In genomic region chrX:24471808-24472207, GRCh38 we compare ENCODE assay signal across 1 cellular context.
TF ChIP-seq lines count a peak whose summit lies in the region.

No MANE protein-coding gene starts in this region.

TF ChIP-seq in GM12878, 131 proteins besides CTCF, POLR2A, EP300 and RAD21 (continued from another document):
- no peak for TF ChIP-seq ATF7 (IDR thresholded peaks at IDR 0.05; ENCODE audit: low read depth)
- no peak for TF ChIP-seq SPI1 (IDR thresholded peaks at IDR 0.05; ENCODE audit: borderline replicate concordance, insufficient read depth, low read depth, low read length)
- TF ChIP-seq MTA3 (IDR thresholded peaks at IDR 0.05; ENCODE audit: borderline replicate concordance, low read length) = no peak
- no peak for TF ChIP-seq RUNX3 (IDR thresholded peaks at IDR 0.05; ENCODE audit: low read length)
- TF ChIP-seq SRF (IDR thresholded peaks at IDR 0.05; ENCODE audit: low read depth in 2 of 2, low read length in 2 of 2) = no peak
- TF ChIP-seq POU2F2 (IDR thresholded peaks at IDR 0.05; ENCODE audit: borderline replicate concordance, low read depth, low read length) = no peak
- TF ChIP-seq PAX5 (IDR thresholded peaks at IDR 0.05; ENCODE audit: borderline replicate concordance, low read depth, low read length) = no peak
- TF ChIP-seq BACH1 (IDR thresholded peaks at IDR 0.05; ENCODE audit: borderline replicate concordance) = no peak
- no peak for TF ChIP-seq RAD51 (IDR thresholded peaks at IDR 0.05)
- TF ChIP-seq, protein P1, sequence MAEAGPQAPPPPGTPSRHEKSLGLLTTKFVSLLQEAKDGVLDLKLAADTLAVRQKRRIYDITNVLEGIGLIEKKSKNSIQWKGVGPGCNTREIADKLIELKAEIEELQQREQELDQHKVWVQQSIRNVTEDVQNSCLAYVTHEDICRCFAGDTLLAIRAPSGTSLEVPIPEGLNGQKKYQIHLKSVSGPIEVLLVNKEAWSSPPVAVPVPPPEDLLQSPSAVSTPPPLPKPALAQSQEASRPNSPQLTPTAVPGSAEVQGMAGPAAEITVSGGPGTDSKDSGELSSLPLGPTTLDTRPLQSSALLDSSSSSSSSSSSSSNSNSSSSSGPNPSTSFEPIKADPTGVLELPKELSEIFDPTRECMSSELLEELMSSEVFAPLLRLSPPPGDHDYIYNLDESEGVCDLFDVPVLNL (IDR thresholded peaks at IDR 0.05; ENCODE audit: low read depth, low read length) = no peak
- TF ChIP-seq ASH2L (IDR thresholded peaks at IDR 0.05; ENCODE audit: borderline replicate concordance, low read depth) = no peak
- no peak for TF ChIP-seq MEF2B (IDR thresholded peaks at IDR 0.05; ENCODE audit: partially characterized antibody, poor library complexity, severe bottlenecking)
- TF ChIP-seq SREBF1 (IDR thresholded peaks at IDR 0.05; ENCODE audit: low read length) = no peak
- TF ChIP-seq, protein P2, sequence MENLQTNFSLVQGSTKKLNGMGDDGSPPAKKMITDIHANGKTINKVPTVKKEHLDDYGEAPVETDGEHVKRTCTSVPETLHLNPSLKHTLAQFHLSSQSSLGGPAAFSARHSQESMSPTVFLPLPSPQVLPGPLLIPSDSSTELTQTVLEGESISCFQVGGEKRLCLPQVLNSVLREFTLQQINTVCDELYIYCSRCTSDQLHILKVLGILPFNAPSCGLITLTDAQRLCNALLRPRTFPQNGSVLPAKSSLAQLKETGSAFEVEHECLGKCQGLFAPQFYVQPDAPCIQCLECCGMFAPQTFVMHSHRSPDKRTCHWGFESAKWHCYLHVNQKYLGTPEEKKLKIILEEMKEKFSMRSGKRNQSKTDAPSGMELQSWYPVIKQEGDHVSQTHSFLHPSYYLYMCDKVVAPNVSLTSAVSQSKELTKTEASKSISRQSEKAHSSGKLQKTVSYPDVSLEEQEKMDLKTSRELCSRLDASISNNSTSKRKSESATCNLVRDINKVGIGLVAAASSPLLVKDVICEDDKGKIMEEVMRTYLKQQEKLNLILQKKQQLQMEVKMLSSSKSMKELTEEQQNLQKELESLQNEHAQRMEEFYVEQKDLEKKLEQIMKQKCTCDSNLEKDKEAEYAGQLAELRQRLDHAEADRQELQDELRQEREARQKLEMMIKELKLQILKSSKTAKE (IDR thresholded peaks at IDR 0.05; ENCODE audit: low read depth, poor library complexity, severe bottlenecking) = no peak
- TF ChIP-seq KDM1A (IDR thresholded peaks at IDR 0.05; ENCODE audit: borderline replicate concordance) = no peak
- TF ChIP-seq RB1 (IDR thresholded peaks at IDR 0.05; ENCODE audit: borderline replicate concordance) = no peak
TF ChIP-seq in GM12878: peak in this region for 0.
